Comparison of ENCODE assay signal across 20 cellular contexts in genomic region chr12:46900734-46901463, GRCh38.
DNase-seq lines count a peak whose midpoint lies in the region; ATAC-seq, FAIRE-seq and TF ChIP-seq lines count a peak whose summit lies in the region.
"Had no signal": no experiment of that assay in that cellular context is flagged by ENCODE, and none has a peak within 500 bp of the region (broad histone marks: within the 10 kb centered on the region; RNA-seq: fewer than 3 reads in every experiment).

No MANE protein-coding gene starts in this region.

- no peak for ATAC-seq in HepG2
- ATAC-seq in right lobe of liver = peak; percentile 65 to 83 (median 74)
- ATAC-seq in gastrocnemius medialis = no peak
- no peak for ATAC-seq in GM18519 (IDR thresholded peaks at IDR 0.05; ENCODE audit: low FRiP score, unreplicated experiment)
- ATAC-seq: PC-3 had no signal

- POLR2A ChIA-PET in HepG2 (lab: Yijun Ruan, JAX) = no interaction called here

- no peak for FAIRE-seq in HepG2 (lab: Jason Lieb, UNC)
- FAIRE-seq: A204.1, GM19239 had no signal

- H3K9ac ChIP-seq in liver (ENCODE audit: low read depth in 1 of 2, low read length in 2 of 2) (peak overlapping the region in 1 of 2 donors; percentile 54), HepG2 (ENCODE audit: insufficient read depth, low read depth, low read length) (no peak overlapping the region), mammary epithelial cell (ENCODE audit: insufficient read depth, low read length) (no peak overlapping the region)

- dilution Hi-C loops in mammary epithelial cell (cut with HindIII; ENCODE audit: low sequenced_read_pairs) = no loop called here

- H3K36me3 ChIP-seq in liver (ENCODE audit: control insufficient read depth in 4 of 4, insufficient read depth in 3 of 4, low read depth in 1 of 4, low read length in 3 of 4) = no peaks in the 10 kb centered on the region
- no peaks in the 10 kb centered on the region for H3K36me3 ChIP-seq in HepG2 (replicated peaks in 1 of 2; ENCODE audit: control insufficient read depth in 1 of 2, insufficient read depth in 2 of 2, low read length in 2 of 2)
- H3K36me3 ChIP-seq in right lobe of liver = no peaks in the 10 kb centered on the region
- H3K36me3 ChIP-seq in gastrocnemius medialis = no peaks in the 10 kb centered on the region
- H3K36me3 ChIP-seq in mammary epithelial cell (ENCODE audit: insufficient read depth, low read length) = no peaks in the 10 kb centered on the region

- intact Hi-C loops in HepG2 (cut with micrococcal nuclease; ENCODE audit: unreplicated experiment) = no loop called here
- intact Hi-C loops in right lobe of liver (cut with DNase I) = no loop called here
- intact Hi-C loops in gastrocnemius medialis (cut with DNase I; ENCODE audit: low total_unique reads) = no loop called here
- intact Hi-C loops in mammary epithelial cell (cut with micrococcal nuclease) = no loop called here

- in situ Hi-C loops in HepG2 (cut with HindIII; ENCODE audit: extremely low pct_ligation_motif_present, low pct_unique_long_range_greater_than_20kb) = no loop called here
- in situ Hi-C loops in gastrocnemius medialis (cut with MboI; ENCODE audit: low sequenced_read_pairs in 4 of 4) = no loop called here
- in situ Hi-C loops in mammary epithelial cell (cut with MboI; ENCODE audit: low sequenced_read_pairs in 2 of 2) = no loop called here

- H2AFZ ChIP-seq in HepG2 (ENCODE audit: low read length) = no peak overlapping the region
- no peak overlapping the region for H2AFZ ChIP-seq in mammary epithelial cell (ENCODE audit: low read depth, low read length)

- H3K27ac ChIP-seq in liver (ENCODE audit: low read depth in 1 of 2, low read length in 2 of 2) (peak overlapping the region in 1 of 2 donors; percentile 48), HepG2 (ENCODE audit: extremely low read length, insufficient read depth, low read length) (no peak overlapping the region), right lobe of liver (no peak overlapping the region), gastrocnemius medialis (no peak overlapping the region), substantia nigra (ENCODE audit: low read depth, low read length, poor library complexity, severe bottlenecking) (no peak overlapping the region), mammary epithelial cell (ENCODE audit: insufficient read depth, low read depth, low read length) (no peak overlapping the region)
- H3K27ac ChIP-seq: SJSA1 had no signal

- BruUV-seq in HepG2 (replicated peaks; lab: Mats Ljungman, UMichigan) (no TSS peak), mammary epithelial cell (replicated peaks; lab: Mats Ljungman, UMichigan) (no TSS peak)

- no peak for TF ChIP-seq CTCF in liver (IDR thresholded peaks at IDR 0.05; ENCODE audit: low read depth, low read length, missing input control)
- TF ChIP-seq CTCF in HepG2 (CRISPR knock-in tag; IDR thresholded peaks at IDR 0.05) = no peak
- TF ChIP-seq CTCF in right lobe of liver (IDR thresholded peaks at IDR 0.05) = no peak
- no peak for TF ChIP-seq CTCF in gastrocnemius medialis (IDR thresholded peaks at IDR 0.05 in 4 of 5, conservative IDR thresholded peaks at IDR 0.05 in 1 of 5)
- no peak for TF ChIP-seq CTCF in mammary epithelial cell (conservative IDR thresholded peaks at IDR 0.05 in 1 of 2, IDR thresholded peaks at IDR 0.05 in 1 of 2; ENCODE audit: extremely low read depth in 1 of 2, insufficient read depth in 1 of 2, low read depth in 1 of 2, low read length in 2 of 2)

- CTCF ChIA-PET in HepG2 (lab: Yijun Ruan, JAX; ENCODE audit: low intra/inter-chr PET ratio, low total read pairs) (no interaction called here), mammary epithelial cell (lab: Charles Lee; ENCODE audit: low non-redundant PET) (no interaction called here)

- H3K4me2 ChIP-seq in HepG2 (ENCODE audit: low read depth, low read length) (no peak overlapping the region), mammary epithelial cell (ENCODE audit: insufficient read depth, low read depth, low read length) (no peak overlapping the region)

- H3K4me1 ChIP-seq in liver (ENCODE audit: control insufficient read depth in 4 of 4, insufficient read depth in 4 of 4, low read length in 3 of 4) (peaks cover 2 to 5% (median 4%) of the 10 kb centered on the region in 4 donors), HepG2 (ENCODE audit: insufficient read depth, low read length) (no peaks in the 10 kb centered on the region), right lobe of liver (no peaks in the 10 kb centered on the region), gastrocnemius medialis (peaks cover 0 to 5% of the 10 kb centered on the region in 2 donors), mammary epithelial cell (ENCODE audit: insufficient read depth, low read length) (peaks cover 11% of the 10 kb centered on the region)

- 50% methylated on average over 3 of the region's 3 CpGs for WGBS in liver
- 37% methylated on average over 3 of the region's 3 CpGs for WGBS in HepG2 (ENCODE audit: low lambda C conversion rate)
- 45% methylated on average over 3 of the region's 3 CpGs for WGBS in right lobe of liver (ENCODE audit: insufficient coverage, low coverage, low lambda C conversion rate, missing lambda C conversion rate)
- WGBS in mammary epithelial cell (ENCODE audit: low coverage, missing lambda C conversion rate) = 59% methylated on average over 3 of the region's 3 CpGs

- TF ChIP-seq RAD21 in liver (IDR thresholded peaks at IDR 0.05) (no peak), HepG2 (CRISPR knock-in tag; IDR thresholded peaks at IDR 0.05) (no peak)

- H3K79me2 ChIP-seq in HepG2 (ENCODE audit: insufficient read depth, low read length) (no peaks in the 10 kb centered on the region), mammary epithelial cell (ENCODE audit: insufficient read depth, low read length) (no peaks in the 10 kb centered on the region)

- DNase-seq in HepG2 (ENCODE audit: low spot score) (no peak), OCI-M1 (lab: John Stamatoyannopoulos, UW) (peak; percentile 53), right lobe of liver (no peak), gastrocnemius medialis (no peak), substantia nigra (lab: John Stamatoyannopoulos, UW) (no peak), mammary epithelial cell (no peak)
- DNase-seq: COR-L47, DMS153, EL, H7, Karpas-422, NCI-H1105 treated with DMSO at 0.1 percent for 48 hours, NCI-H187, NCI-H526 treated with DMSO at 0.1 percent for 48 hours, PC-3 had no signal

- TF ChIP-seq POLR2A in HepG2 (IDR thresholded peaks at IDR 0.05; ENCODE audit: insufficient read depth in 1 of 2, low read depth in 2 of 2, low read length in 2 of 2) (no peak), right lobe of liver (IDR thresholded peaks at IDR 0.05) (no peak), gastrocnemius medialis (IDR thresholded peaks at IDR 0.05) (no peak)

- H4K20me1 ChIP-seq in HepG2 (ENCODE audit: insufficient read depth, low read length) (no peaks in the 10 kb centered on the region), mammary epithelial cell (ENCODE audit: insufficient read depth, low read length) (no peaks in the 10 kb centered on the region)

- H3K9me3 ChIP-seq in liver (ENCODE audit: control insufficient read depth in 4 of 4, low read length in 3 of 4) (no peaks in the 10 kb centered on the region), HepG2 (ENCODE audit: low read length) (no peaks in the 10 kb centered on the region), right lobe of liver (no peaks in the 10 kb centered on the region), gastrocnemius medialis (no peaks in the 10 kb centered on the region), mammary epithelial cell (replicated peaks; ENCODE audit: insufficient read depth, low read length) (no peaks in the 10 kb centered on the region)

- peak overlapping the region; percentile 25 to 47 (median 44) for H3K4me3 ChIP-seq in liver (ENCODE audit: low read depth in 1 of 3, low read length in 3 of 3)
- no peak overlapping the region for H3K4me3 ChIP-seq in HepG2 (replicated peaks in 1 of 3; ENCODE audit: insufficient read depth in 1 of 3, low read depth in 2 of 3, low read length in 3 of 3)
- peak overlapping the region in 2 of 3 donors; percentile 2 to 19 for H3K4me3 ChIP-seq in right lobe of liver
- no peak overlapping the region for H3K4me3 ChIP-seq in gastrocnemius medialis
- no peak overlapping the region for H3K4me3 ChIP-seq in mammary epithelial cell (replicated peaks in 1 of 3; ENCODE audit: insufficient read depth in 1 of 3, low read depth in 2 of 3, low read length in 3 of 3)
- H3K4me3 ChIP-seq: SJSA1 had no signal

- TF ChIP-seq EP300 in HepG2 (IDR thresholded peaks at IDR 0.05; ENCODE audit: low read depth in 2 of 2, low read length in 2 of 2) = no peak
- TF ChIP-seq EP300 in HepG2 (CRISPR knock-in tag; IDR thresholded peaks at IDR 0.05; ENCODE audit: borderline replicate concordance) = no peak

- no peaks in the 10 kb centered on the region for H3K27me3 ChIP-seq in liver (ENCODE audit: control insufficient read depth in 4 of 4, insufficient read depth in 4 of 4, low read length in 3 of 4)
- no peaks in the 10 kb centered on the region for H3K27me3 ChIP-seq in HepG2 (ENCODE audit: control insufficient read depth in 1 of 2, insufficient read depth in 2 of 2, low read length in 2 of 2)
- no peaks in the 10 kb centered on the region for H3K27me3 ChIP-seq in right lobe of liver
- no peaks in the 10 kb centered on the region for H3K27me3 ChIP-seq in gastrocnemius medialis
- no peaks in the 10 kb centered on the region for H3K27me3 ChIP-seq in mammary epithelial cell (ENCODE audit: insufficient read depth, low read length)
- H3K27me3 ChIP-seq: SJSA1 had no signal

Comparison
In these comparisons a context has a peak if more than half of its experiments do, and no peak if none do; other contexts are left out.
1. H3K4me3 ChIP-seq: peak in liver (3 of 3) and right lobe of liver (2 of 3); none in HepG2 (0 of 3), gastrocnemius medialis (0 of 4) and mammary epithelial cell (0 of 3).
2. ATAC-seq: peak in right lobe of liver (4 of 4); none in HepG2 (single experiment), gastrocnemius medialis (0 of 2) and GM18519 (single experiment).